7 cellular contexts compared by ENCODE assay signal in the genomic region with DNA sequence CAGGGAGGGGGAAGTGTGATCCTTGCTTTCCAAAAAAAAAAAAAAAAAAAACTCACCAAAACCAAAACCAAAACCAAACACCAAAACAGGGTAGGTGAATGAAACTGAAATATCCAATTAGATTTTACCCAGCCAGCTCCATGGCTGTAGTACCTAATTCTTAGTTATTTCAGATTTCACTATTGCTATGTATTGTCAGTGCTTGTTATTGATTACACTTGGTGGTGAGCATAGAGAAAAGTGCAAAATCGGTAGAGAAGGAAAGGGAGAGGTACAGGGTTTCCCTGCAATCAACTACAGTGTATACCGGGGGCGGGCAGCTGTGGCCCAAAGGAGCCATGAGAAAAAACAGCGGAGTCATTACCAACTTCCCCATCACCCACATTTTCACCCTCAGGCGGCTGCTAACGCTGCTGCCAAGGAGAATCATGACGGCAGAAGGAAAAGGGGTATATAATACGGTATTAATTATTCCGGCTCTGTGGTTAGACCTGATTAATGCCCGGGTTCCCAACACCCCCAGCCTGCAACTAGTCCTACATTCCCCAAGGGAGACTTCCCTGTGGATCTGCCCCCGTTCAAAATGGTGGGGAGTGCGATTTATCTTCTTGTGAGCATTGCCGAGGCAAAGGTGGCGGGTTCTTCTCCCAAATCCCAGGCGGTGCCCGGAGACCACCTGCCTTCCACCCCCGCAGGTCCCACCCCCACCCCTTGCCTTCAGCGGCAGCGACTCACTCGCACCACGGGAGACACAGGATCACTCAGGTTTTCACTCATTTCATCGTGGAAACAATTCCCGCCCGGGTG. TPM values are rescaled to one million over a fixed set of nuclear protein-coding genes. Genes with fewer than 3 reads are reported as not detected.
A peak's percentile ranks its signal among the peaks of the same experiment; 100 is the strongest.
DNase-seq lines count a peak whose midpoint lies in the region; ATAC-seq, FAIRE-seq and TF ChIP-seq lines count a peak whose summit lies in the region.

TSS of gene C6orf62 (minus strand) at position 30 of the 807 bp plus-strand sequence. CDS start 486 bp downstream, outside the sequence.

- H3K36me3 Mint-ChIP-seq in WTC11 (peaks cover 49% of the 10 kb centered on the region), chondrocyte (ENCODE audit: low read depth) (peaks cover 23% of the 10 kb centered on the region)

- TF ChIP-seq CTCF in WTC11 (IDR thresholded peaks at IDR 0.05): no peak
- TF ChIP-seq CTCF in chondrocyte (IDR thresholded peaks at IDR 0.05): no peak

- DNase-seq in GM18507 (ENCODE audit: extremely low spot score, insufficient read length, low read depth) (no peak), WTC11 (ENCODE audit: low spot score) (no peak), chondrocyte (ENCODE audit: low spot score) (no peak), left lobe of liver (ENCODE audit: low spot score) (no peak), RCC 7860 (ENCODE audit: low spot score) (no peak)
- DNase-seq in stimulated activated CD4-positive, alpha-beta T cell treated with anti-CD3 and anti-CD28 coated beads, Interleukin-2, amount 100 ng/mL, for 4 hours (ENCODE audit: low read depth): peak; percentile 22

- H3K36me3 ChIP-seq in KOPT-K1 (ENCODE audit: insufficient read depth, low read length): peaks cover 51% of the 10 kb centered on the region

- peak; percentile 26 for FAIRE-seq in GM18507 (lab: Jason Lieb, UNC)
- no peak for FAIRE-seq in RCC 7860 (lab: Jason Lieb, UNC)

- peak within 1 kb of the TSS; percentile 93 for H3K27ac ChIP-seq in KOPT-K1 (ENCODE audit: low read depth, low read length, poor library complexity, severe bottlenecking)

- CTCF ChIA-PET in WTC11 (lab: Charles Lee): interaction anchor here (0.5 to 0.6 kb wide), 2 partner anchors 286 to 301 kb away, joined by 3 read pairs; no protein-coding TSS in a partner anchor

- POLR2A ChIA-PET in WTC11 (lab: Charles Lee): no interaction called here

- H3K9me3 ChIP-seq in KOPT-K1 (ENCODE audit: insufficient read depth, low read length, poor library complexity, severe bottlenecking): no peaks in the 10 kb centered on the region

- H3K4me3 Mint-ChIP-seq in WTC11 (peak within 1 kb of the TSS; percentile 99), chondrocyte (ENCODE audit: unreplicated experiment) (peak within 1 kb of the TSS; percentile 96)

- H3K9me3 Mint-ChIP-seq in WTC11 (no peaks in the 10 kb centered on the region), chondrocyte (ENCODE audit: low read depth) (no peaks in the 10 kb centered on the region)

- H3K4me1 Mint-ChIP-seq in WTC11 (peaks cover 34% of the 10 kb centered on the region), chondrocyte (ENCODE audit: low read depth) (peaks cover 48% of the 10 kb centered on the region)

- ATAC-seq in WTC11 (no peak), left lobe of liver (no peak)

- no peaks in the 10 kb centered on the region; the same call in 1 of the 2 replicates for H3K27me3 Mint-ChIP-seq in WTC11 (ENCODE audit: low read depth)
- no peaks in the 10 kb centered on the region for H3K27me3 Mint-ChIP-seq in chondrocyte (ENCODE audit: low read depth)

- H3K27ac Mint-ChIP-seq in WTC11: peak within 1 kb of the TSS; percentile 100
- H3K27ac Mint-ChIP-seq in chondrocyte (ENCODE audit: unreplicated experiment): peak within 1 kb of the TSS; percentile 100

TF ChIP-seq in WTC11, 78 proteins besides CTCF, POLR2A, EP300 and RAD21:
- TF ChIP-seq CBFB (CRISPR knock-in tag; IDR thresholded peaks at IDR 0.05; ENCODE audit: low read depth): no peak
- TF ChIP-seq ZNF121 (CRISPR knock-in tag; IDR thresholded peaks at IDR 0.05): no peak
- TF ChIP-seq, protein P1, sequence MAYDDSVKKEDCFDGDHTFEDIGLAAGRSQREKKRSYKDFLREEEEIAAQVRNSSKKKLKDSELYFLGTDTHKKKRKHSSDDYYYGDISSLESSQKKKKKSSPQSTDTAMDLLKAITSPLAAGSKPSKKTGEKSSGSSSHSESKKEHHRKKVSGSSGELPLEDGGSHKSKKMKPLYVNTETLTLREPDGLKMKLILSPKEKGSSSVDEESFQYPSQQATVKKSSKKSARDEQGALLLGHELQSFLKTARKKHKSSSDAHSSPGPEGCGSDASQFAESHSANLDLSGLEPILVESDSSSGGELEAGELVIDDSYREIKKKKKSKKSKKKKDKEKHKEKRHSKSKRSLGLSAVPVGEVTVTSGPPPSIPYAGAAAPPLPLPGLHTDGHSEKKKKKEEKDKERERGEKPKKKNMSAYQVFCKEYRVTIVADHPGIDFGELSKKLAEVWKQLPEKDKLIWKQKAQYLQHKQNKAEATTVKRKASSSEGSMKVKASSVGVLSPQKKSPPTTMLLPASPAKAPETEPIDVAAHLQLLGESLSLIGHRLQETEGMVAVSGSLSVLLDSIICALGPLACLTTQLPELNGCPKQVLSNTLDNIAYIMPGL (CRISPR knock-in tag; IDR thresholded peaks at IDR 0.05): no peak
- no peak for TF ChIP-seq ZNF317 (CRISPR knock-in tag; IDR thresholded peaks at IDR 0.05; ENCODE audit: borderline replicate concordance, low read depth)
- no peak for TF ChIP-seq PRDM15 (CRISPR knock-in tag; IDR thresholded peaks at IDR 0.05)
- TF ChIP-seq FOXJ3 (CRISPR knock-in tag; IDR thresholded peaks at IDR 0.05; ENCODE audit: borderline replicate concordance): no peak
- no peak for TF ChIP-seq ZNF416 (CRISPR knock-in tag; IDR thresholded peaks at IDR 0.05)

RNA-seq across cellular contexts. Expression of gene C6orf62, which starts in this region (rescaled TPM):
- total RNA-seq in WTC11 (2021) (74.3 to 86.4 TPM (median 75.9 TPM) in 3 replicates), chondrocyte (74.0 to 91.9 TPM (median 90.2 TPM) in 3 replicates), left lobe of liver (44.8 TPM)
